In the genomic region with DNA sequence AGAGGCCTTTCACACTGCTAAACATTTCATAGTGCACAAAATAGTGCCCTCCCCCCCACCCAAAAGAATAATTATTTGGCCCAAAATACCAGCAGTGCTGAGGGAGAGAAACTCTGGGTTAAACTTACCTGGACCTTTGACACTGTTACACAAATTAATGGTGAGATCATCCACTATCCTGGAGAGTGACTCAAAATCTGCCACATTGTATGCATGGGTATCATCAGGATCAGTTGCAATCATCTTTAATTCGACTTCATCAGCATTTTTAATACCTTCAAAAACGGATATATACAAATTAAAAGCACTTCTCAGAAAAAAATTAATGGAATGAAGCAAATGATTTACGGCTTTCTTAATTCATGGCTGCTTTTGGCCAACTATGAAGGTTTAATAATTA, we compare ENCODE assay signal across 1 cellular context.
TF ChIP-seq lines count a peak whose summit lies in the region.

No MANE protein-coding gene starts in this region.

TF ChIP-seq in HepG2, 621 proteins besides CTCF, POLR2A, EP300 and RAD21 (continued from another document):
- TF ChIP-seq, protein P1, sequence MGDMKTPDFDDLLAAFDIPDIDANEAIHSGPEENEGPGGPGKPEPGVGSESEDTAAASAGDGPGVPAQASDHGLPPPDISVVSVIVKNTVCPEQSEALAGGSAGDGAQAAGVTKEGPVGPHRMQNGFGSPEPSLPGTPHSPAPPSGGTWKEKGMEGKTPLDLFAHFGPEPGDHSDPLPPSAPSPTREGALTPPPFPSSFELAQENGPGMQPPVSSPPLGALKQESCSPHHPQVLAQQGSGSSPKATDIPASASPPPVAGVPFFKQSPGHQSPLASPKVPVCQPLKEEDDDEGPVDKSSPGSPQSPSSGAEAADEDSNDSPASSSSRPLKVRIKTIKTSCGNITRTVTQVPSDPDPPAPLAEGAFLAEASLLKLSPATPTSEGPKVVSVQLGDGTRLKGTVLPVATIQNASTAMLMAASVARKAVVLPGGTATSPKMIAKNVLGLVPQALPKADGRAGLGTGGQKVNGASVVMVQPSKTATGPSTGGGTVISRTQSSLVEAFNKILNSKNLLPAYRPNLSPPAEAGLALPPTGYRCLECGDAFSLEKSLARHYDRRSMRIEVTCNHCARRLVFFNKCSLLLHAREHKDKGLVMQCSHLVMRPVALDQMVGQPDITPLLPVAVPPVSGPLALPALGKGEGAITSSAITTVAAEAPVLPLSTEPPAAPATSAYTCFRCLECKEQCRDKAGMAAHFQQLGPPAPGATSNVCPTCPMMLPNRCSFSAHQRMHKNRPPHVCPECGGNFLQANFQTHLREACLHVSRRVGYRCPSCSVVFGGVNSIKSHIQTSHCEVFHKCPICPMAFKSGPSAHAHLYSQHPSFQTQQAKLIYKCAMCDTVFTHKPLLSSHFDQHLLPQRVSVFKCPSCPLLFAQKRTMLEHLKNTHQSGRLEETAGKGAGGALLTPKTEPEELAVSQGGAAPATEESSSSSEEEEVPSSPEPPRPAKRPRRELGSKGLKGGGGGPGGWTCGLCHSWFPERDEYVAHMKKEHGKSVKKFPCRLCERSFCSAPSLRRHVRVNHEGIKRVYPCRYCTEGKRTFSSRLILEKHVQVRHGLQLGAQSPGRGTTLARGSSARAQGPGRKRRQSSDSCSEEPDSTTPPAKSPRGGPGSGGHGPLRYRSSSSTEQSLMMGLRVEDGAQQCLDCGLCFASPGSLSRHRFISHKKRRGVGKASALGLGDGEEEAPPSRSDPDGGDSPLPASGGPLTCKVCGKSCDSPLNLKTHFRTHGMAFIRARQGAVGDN (CRISPR knock-in tag; IDR thresholded peaks at IDR 0.05) = no peak
TF ChIP-seq in HepG2: peak in this region for 2.
